1 cellular context compared by ENCODE assay signal in the genomic region with DNA sequence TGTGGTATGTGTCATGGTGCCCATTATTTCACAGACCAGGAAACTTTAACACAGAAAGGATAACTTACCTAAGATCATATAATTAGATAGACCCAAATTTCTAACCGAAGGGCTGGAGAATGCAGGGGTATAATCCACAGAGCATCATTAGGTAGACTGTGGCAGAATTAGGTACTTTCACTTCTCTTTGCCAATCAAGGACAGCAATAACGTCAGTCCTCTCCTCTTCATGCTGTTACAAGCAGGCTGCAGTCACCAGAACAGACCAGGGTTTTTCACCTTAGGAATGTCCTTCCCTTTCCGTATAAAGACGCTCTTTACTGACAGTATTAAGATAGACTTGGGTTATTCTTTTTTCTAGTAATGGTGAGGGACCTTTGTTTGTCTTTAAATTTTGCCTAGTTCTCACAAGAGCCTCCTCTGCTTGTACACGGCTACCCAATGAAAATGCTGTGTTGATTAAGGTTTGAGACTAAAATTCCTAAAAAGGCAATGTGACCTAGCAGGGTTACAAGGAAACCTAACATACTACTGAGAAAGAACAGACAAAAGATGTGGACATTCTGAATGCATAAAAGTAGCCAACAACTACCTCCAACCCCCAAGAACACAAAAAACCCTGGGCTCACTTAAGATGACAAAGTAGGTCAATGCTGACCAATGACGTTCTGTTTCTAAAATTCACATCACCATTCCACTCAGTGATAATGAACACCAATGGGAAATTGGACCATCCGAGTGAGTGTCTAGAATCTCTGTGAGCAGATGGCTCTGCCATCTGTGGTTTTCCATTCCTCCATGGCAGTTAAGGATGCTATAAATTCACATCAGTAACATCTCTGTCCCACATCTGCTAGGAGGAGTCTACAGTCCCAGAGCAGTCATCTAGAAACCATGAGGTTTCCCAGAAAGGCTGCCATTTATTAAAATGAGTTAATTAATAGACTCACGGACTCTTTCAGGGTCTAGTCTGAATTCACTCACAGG.
TF ChIP-seq lines count a peak whose summit lies in the region.

No MANE protein-coding gene starts in this region.

TF ChIP-seq in H1, 55 proteins besides CTCF, POLR2A, EP300 and RAD21 (continued from another document):
- TF ChIP-seq, protein P1, sequence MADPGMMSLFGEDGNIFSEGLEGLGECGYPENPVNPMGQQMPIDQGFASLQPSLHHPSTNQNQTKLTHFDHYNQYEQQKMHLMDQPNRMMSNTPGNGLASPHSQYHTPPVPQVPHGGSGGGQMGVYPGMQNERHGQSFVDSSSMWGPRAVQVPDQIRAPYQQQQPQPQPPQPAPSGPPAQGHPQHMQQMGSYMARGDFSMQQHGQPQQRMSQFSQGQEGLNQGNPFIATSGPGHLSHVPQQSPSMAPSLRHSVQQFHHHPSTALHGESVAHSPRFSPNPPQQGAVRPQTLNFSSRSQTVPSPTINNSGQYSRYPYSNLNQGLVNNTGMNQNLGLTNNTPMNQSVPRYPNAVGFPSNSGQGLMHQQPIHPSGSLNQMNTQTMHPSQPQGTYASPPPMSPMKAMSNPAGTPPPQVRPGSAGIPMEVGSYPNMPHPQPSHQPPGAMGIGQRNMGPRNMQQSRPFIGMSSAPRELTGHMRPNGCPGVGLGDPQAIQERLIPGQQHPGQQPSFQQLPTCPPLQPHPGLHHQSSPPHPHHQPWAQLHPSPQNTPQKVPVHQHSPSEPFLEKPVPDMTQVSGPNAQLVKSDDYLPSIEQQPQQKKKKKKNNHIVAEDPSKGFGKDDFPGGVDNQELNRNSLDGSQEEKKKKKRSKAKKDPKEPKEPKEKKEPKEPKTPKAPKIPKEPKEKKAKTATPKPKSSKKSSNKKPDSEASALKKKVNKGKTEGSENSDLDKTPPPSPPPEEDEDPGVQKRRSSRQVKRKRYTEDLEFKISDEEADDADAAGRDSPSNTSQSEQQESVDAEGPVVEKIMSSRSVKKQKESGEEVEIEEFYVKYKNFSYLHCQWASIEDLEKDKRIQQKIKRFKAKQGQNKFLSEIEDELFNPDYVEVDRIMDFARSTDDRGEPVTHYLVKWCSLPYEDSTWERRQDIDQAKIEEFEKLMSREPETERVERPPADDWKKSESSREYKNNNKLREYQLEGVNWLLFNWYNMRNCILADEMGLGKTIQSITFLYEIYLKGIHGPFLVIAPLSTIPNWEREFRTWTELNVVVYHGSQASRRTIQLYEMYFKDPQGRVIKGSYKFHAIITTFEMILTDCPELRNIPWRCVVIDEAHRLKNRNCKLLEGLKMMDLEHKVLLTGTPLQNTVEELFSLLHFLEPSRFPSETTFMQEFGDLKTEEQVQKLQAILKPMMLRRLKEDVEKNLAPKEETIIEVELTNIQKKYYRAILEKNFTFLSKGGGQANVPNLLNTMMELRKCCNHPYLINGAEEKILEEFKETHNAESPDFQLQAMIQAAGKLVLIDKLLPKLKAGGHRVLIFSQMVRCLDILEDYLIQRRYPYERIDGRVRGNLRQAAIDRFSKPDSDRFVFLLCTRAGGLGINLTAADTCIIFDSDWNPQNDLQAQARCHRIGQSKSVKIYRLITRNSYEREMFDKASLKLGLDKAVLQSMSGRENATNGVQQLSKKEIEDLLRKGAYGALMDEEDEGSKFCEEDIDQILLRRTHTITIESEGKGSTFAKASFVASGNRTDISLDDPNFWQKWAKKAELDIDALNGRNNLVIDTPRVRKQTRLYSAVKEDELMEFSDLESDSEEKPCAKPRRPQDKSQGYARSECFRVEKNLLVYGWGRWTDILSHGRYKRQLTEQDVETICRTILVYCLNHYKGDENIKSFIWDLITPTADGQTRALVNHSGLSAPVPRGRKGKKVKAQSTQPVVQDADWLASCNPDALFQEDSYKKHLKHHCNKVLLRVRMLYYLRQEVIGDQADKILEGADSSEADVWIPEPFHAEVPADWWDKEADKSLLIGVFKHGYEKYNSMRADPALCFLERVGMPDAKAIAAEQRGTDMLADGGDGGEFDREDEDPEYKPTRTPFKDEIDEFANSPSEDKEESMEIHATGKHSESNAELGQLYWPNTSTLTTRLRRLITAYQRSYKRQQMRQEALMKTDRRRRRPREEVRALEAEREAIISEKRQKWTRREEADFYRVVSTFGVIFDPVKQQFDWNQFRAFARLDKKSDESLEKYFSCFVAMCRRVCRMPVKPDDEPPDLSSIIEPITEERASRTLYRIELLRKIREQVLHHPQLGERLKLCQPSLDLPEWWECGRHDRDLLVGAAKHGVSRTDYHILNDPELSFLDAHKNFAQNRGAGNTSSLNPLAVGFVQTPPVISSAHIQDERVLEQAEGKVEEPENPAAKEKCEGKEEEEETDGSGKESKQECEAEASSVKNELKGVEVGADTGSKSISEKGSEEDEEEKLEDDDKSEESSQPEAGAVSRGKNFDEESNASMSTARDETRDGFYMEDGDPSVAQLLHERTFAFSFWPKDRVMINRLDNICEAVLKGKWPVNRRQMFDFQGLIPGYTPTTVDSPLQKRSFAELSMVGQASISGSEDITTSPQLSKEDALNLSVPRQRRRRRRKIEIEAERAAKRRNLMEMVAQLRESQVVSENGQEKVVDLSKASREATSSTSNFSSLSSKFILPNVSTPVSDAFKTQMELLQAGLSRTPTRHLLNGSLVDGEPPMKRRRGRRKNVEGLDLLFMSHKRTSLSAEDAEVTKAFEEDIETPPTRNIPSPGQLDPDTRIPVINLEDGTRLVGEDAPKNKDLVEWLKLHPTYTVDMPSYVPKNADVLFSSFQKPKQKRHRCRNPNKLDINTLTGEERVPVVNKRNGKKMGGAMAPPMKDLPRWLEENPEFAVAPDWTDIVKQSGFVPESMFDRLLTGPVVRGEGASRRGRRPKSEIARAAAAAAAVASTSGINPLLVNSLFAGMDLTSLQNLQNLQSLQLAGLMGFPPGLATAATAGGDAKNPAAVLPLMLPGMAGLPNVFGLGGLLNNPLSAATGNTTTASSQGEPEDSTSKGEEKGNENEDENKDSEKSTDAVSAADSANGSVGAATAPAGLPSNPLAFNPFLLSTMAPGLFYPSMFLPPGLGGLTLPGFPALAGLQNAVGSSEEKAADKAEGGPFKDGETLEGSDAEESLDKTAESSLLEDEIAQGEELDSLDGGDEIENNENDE (IDR thresholded peaks at IDR 0.05; ENCODE audit: insufficient replicate concordance, low read length), result no peak
- no peak for TF ChIP-seq SAP30 (IDR thresholded peaks at IDR 0.05; ENCODE audit: insufficient read depth, insufficient replicate concordance, low read length)
- no peak for TF ChIP-seq BACH1 (IDR thresholded peaks at IDR 0.05; ENCODE audit: low read length)
